In genomic region chr2:23772684-23773083, GRCh38 we compare ENCODE assay signal across 17 cellular contexts.
"Had no signal": no experiment of that assay in that cellular context is flagged by ENCODE, and none has a peak within 500 bp of the region (broad histone marks: within the 10 kb centered on the region; RNA-seq: fewer than 3 reads in every experiment).

No MANE protein-coding gene starts in this region.

- H3K9me3 Mint-ChIP-seq: activated T-cell treated with anti-CD3 and anti-CD28 coated beads, Interleukin-2, amount 50 U/mL, for 4 hours; central memory CD8-positive, alpha-beta T cell; effector memory CD8-positive, alpha-beta T cell had no signal

- H3K27ac Mint-ChIP-seq: activated CD8-positive, alpha-beta memory T cell treated with anti-CD3 and anti-CD28 coated beads, Interleukin-2, amount 10 ng/mL, durations not matched to agents 7 days and 5 days; brain; effector memory CD8-positive, alpha-beta T cell had no signal

- H3K36me3 ChIP-seq: ovary had no signal

- H3K4me3 ChIP-seq: ovary had no signal

- DNase-seq: activated CD4-positive, alpha-beta T cell treated with anti-CD3 and anti-CD28 coated beads for 1 hour; activated CD4-positive, alpha-beta T cell treated with anti-CD3 and anti-CD28 coated beads, Interleukin-2, amount 50 U/mL, for 48 hours; activated CD8-positive, alpha-beta memory T cell treated with anti-CD3 and anti-CD28 coated beads, Interleukin-2, amount 10 ng/mL, durations not matched to agents 7 days and 5 days; activated effector memory CD4-positive, alpha-beta T cell treated with anti-CD3 and anti-CD28 coated beads, Interleukin-2, amount 50 U/mL, for 16 hours; activated T-cell treated with anti-CD3 and anti-CD28 coated beads, Interleukin-2, amount 50 U/mL, for 4 hours; amniotic stem cell; effector memory CD8-positive, alpha-beta T cell; hippocampal formation; ovary; stimulated activated CD4-positive, alpha-beta T cell treated with anti-CD3 and anti-CD28 coated beads, Interleukin-12 subunit alpha, Interleukin-12 subunit beta, amount 100 ng/mL, for 4 hours; stimulated activated naive CD4-positive, alpha-beta T cell; substantia nigra; trophoblast cell had no signal

- H3K9me3 ChIP-seq: ovary had no signal

- H3K27ac ChIP-seq: ovary had no signal

- H3K27me3 Mint-ChIP-seq: activated CD8-positive, alpha-beta memory T cell treated with anti-CD3 and anti-CD28 coated beads, Interleukin-2, amount 10 ng/mL, durations not matched to agents 7 days and 5 days; brain; central memory CD8-positive, alpha-beta T cell; effector memory CD8-positive, alpha-beta T cell had no signal

- H3K27me3 ChIP-seq: ovary had no signal

- H3K4me1 Mint-ChIP-seq: activated CD8-positive, alpha-beta memory T cell treated with anti-CD3 and anti-CD28 coated beads, Interleukin-2, amount 10 ng/mL, durations not matched to agents 7 days and 5 days; brain; central memory CD8-positive, alpha-beta T cell; neural crest cell had no signal

- ATAC-seq: activated CD8-positive, alpha-beta memory T cell treated with anti-CD3 and anti-CD28 coated beads, Interleukin-2, amount 10 ng/mL, durations not matched to agents 7 days and 5 days; activated naive CD4-positive, alpha-beta T cell treated with anti-CD3 and anti-CD28 coated beads, Interleukin-2, amount 50 U/mL, for 72 hours; activated T-cell treated with anti-CD3 and anti-CD28 coated beads, Interleukin-2, amount 50 U/mL, for 4 hours; effector memory CD8-positive, alpha-beta T cell had no signal

- H3K4me3 Mint-ChIP-seq: activated CD8-positive, alpha-beta memory T cell treated with anti-CD3 and anti-CD28 coated beads, Interleukin-2, amount 10 ng/mL, durations not matched to agents 7 days and 5 days; activated T-cell treated with anti-CD3 and anti-CD28 coated beads, Interleukin-2, amount 50 U/mL, for 4 hours; brain; central memory CD8-positive, alpha-beta T cell; effector memory CD8-positive, alpha-beta T cell; neural crest cell had no signal
